ENCODE assay signal across 1 cellular context in the genomic region with DNA sequence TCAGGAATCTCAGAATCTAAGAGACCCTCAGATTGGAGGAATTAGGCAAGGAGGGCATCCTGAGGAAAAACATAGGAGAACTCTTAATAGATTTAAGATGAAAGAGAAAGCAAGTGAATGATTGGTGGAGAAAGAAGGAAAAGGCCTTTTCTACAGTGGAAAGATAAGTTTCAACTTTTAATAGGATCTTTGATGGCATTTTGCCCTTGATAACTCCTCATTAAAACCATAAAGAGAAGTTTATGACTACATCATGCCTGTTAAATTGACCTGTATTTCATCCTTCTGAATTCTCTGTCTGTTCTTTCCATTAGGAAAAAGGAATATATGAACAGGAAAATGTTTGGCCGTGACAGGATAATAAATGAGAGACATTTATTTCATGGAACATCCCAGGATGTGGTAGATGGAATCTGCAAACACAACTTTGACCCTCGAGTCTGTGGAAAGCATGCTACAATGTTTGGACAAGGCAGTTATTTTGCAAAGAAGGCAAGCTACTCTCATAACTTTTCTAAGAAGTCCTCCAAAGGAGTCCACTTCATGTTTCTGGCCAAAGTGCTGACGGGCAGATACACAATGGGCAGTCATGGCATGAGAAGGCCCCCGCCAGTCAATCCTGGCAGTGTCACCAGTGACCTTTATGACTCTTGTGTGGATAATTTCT.
A peak's percentile ranks its signal among the peaks of the same experiment; 100 is the strongest.
TF ChIP-seq lines count a peak whose summit lies in the region.

No MANE protein-coding gene starts in this region.

TF ChIP-seq in HepG2, 621 proteins besides CTCF, POLR2A, EP300 and RAD21 (continued from another document and continues in another):
- TF ChIP-seq, protein P1, sequence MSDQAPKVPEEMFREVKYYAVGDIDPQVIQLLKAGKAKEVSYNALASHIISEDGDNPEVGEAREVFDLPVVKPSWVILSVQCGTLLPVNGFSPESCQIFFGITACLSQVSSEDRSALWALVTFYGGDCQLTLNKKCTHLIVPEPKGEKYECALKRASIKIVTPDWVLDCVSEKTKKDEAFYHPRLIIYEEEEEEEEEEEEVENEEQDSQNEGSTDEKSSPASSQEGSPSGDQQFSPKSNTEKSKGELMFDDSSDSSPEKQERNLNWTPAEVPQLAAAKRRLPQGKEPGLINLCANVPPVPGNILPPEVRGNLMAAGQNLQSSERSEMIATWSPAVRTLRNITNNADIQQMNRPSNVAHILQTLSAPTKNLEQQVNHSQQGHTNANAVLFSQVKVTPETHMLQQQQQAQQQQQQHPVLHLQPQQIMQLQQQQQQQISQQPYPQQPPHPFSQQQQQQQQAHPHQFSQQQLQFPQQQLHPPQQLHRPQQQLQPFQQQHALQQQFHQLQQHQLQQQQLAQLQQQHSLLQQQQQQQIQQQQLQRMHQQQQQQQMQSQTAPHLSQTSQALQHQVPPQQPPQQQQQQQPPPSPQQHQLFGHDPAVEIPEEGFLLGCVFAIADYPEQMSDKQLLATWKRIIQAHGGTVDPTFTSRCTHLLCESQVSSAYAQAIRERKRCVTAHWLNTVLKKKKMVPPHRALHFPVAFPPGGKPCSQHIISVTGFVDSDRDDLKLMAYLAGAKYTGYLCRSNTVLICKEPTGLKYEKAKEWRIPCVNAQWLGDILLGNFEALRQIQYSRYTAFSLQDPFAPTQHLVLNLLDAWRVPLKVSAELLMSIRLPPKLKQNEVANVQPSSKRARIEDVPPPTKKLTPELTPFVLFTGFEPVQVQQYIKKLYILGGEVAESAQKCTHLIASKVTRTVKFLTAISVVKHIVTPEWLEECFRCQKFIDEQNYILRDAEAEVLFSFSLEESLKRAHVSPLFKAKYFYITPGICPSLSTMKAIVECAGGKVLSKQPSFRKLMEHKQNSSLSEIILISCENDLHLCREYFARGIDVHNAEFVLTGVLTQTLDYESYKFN (CRISPR knock-in tag; conservative IDR thresholded peaks at IDR 0.05), result peak; percentile 62
- no peak for TF ChIP-seq FOXP1 (IDR thresholded peaks at IDR 0.05)
- no peak for TF ChIP-seq FOXP1 (CRISPR knock-in tag; IDR thresholded peaks at IDR 0.05)
- no peak for TF ChIP-seq ZNF879 (CRISPR knock-in tag; IDR thresholded peaks at IDR 0.05)
- TF ChIP-seq NFYC (CRISPR knock-in tag; IDR thresholded peaks at IDR 0.05), result no peak
- no peak for TF ChIP-seq AKAP8 (CRISPR knock-in tag; IDR thresholded peaks at IDR 0.05)
- TF ChIP-seq FOXJ3 (CRISPR knock-in tag; IDR thresholded peaks at IDR 0.05; ENCODE audit: borderline replicate concordance), result peak; percentile 52; the same call in 1 of the 2 replicates
- peak; percentile 52 for TF ChIP-seq NCOA2 (CRISPR knock-in tag; IDR thresholded peaks at IDR 0.05)
- TF ChIP-seq ZNF674 (CRISPR knock-in tag; IDR thresholded peaks at IDR 0.05; ENCODE audit: low read depth), result no peak
- peak; percentile 65 for TF ChIP-seq SALL1 (CRISPR knock-in tag; IDR thresholded peaks at IDR 0.05)
- TF ChIP-seq, protein P2, sequence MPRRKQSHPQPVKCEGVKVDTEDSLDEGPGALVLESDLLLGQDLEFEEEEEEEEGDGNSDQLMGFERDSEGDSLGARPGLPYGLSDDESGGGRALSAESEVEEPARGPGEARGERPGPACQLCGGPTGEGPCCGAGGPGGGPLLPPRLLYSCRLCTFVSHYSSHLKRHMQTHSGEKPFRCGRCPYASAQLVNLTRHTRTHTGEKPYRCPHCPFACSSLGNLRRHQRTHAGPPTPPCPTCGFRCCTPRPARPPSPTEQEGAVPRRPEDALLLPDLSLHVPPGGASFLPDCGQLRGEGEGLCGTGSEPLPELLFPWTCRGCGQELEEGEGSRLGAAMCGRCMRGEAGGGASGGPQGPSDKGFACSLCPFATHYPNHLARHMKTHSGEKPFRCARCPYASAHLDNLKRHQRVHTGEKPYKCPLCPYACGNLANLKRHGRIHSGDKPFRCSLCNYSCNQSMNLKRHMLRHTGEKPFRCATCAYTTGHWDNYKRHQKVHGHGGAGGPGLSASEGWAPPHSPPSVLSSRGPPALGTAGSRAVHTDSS (CRISPR knock-in tag; conservative IDR thresholded peaks at IDR 0.05), result no peak
- TF ChIP-seq SATB2 (CRISPR knock-in tag; IDR thresholded peaks at IDR 0.05), result no peak
- TF ChIP-seq, protein P3, sequence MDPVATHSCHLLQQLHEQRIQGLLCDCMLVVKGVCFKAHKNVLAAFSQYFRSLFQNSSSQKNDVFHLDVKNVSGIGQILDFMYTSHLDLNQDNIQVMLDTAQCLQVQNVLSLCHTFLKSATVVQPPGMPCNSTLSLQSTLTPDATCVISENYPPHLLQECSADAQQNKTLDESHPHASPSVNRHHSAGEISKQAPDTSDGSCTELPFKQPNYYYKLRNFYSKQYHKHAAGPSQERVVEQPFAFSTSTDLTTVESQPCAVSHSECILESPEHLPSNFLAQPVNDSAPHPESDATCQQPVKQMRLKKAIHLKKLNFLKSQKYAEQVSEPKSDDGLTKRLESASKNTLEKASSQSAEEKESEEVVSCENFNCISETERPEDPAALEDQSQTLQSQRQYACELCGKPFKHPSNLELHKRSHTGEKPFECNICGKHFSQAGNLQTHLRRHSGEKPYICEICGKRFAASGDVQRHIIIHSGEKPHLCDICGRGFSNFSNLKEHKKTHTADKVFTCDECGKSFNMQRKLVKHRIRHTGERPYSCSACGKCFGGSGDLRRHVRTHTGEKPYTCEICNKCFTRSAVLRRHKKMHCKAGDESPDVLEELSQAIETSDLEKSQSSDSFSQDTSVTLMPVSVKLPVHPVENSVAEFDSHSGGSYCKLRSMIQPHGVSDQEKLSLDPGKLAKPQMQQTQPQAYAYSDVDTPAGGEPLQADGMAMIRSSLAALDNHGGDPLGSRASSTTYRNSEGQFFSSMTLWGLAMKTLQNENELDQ (CRISPR knock-in tag; IDR thresholded peaks at IDR 0.05; ENCODE audit: borderline replicate concordance), result no peak
- TF ChIP-seq CREM (IDR thresholded peaks at IDR 0.05), result peak; percentile 21; the same call in 1 of the 2 replicates
- TF ChIP-seq CREM (CRISPR knock-in tag; IDR thresholded peaks at IDR 0.05), result no peak
- TF ChIP-seq ZNF34 (CRISPR knock-in tag; IDR thresholded peaks at IDR 0.05; ENCODE audit: borderline replicate concordance), result no peak
- no peak for TF ChIP-seq ZFP41 (CRISPR knock-in tag; IDR thresholded peaks at IDR 0.05; ENCODE audit: borderline replicate concordance)
- TF ChIP-seq MED1 (CRISPR knock-in tag; IDR thresholded peaks at IDR 0.05), result peak; percentile 41
- no peak for TF ChIP-seq ZNF30 (CRISPR knock-in tag; IDR thresholded peaks at IDR 0.05)
- no peak for TF ChIP-seq ZKSCAN5 (CRISPR knock-in tag; IDR thresholded peaks at IDR 0.05)
- no peak for TF ChIP-seq ZNF577 (CRISPR knock-in tag; IDR thresholded peaks at IDR 0.05; ENCODE audit: borderline replicate concordance, low read depth)
- no peak for TF ChIP-seq ZNF234 (CRISPR knock-in tag; conservative IDR thresholded peaks at IDR 0.05)
- TF ChIP-seq, protein P4, sequence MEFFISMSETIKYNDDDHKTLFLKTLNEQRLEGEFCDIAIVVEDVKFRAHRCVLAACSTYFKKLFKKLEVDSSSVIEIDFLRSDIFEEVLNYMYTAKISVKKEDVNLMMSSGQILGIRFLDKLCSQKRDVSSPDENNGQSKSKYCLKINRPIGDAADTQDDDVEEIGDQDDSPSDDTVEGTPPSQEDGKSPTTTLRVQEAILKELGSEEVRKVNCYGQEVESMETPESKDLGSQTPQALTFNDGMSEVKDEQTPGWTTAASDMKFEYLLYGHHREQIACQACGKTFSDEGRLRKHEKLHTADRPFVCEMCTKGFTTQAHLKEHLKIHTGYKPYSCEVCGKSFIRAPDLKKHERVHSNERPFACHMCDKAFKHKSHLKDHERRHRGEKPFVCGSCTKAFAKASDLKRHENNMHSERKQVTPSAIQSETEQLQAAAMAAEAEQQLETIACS (CRISPR knock-in tag; IDR thresholded peaks at IDR 0.05), result no peak
- TF ChIP-seq RAD51 (IDR thresholded peaks at IDR 0.05; ENCODE audit: borderline replicate concordance), result no peak
- peak; percentile 39; the same call in 1 of the 2 replicates for TF ChIP-seq FOXA3 (CRISPR knock-in tag; IDR thresholded peaks at IDR 0.05)
- TF ChIP-seq ZNF644 (CRISPR knock-in tag; IDR thresholded peaks at IDR 0.05; ENCODE audit: low read depth), result 0 out of 2 replicates have a peak, but pooled peaks have one; percentile 26
- TF ChIP-seq SP4 (CRISPR knock-in tag; IDR thresholded peaks at IDR 0.05), result no peak
- no peak for TF ChIP-seq ZZZ3 (CRISPR knock-in tag; IDR thresholded peaks at IDR 0.05; ENCODE audit: borderline replicate concordance)
- TF ChIP-seq, protein P5, sequence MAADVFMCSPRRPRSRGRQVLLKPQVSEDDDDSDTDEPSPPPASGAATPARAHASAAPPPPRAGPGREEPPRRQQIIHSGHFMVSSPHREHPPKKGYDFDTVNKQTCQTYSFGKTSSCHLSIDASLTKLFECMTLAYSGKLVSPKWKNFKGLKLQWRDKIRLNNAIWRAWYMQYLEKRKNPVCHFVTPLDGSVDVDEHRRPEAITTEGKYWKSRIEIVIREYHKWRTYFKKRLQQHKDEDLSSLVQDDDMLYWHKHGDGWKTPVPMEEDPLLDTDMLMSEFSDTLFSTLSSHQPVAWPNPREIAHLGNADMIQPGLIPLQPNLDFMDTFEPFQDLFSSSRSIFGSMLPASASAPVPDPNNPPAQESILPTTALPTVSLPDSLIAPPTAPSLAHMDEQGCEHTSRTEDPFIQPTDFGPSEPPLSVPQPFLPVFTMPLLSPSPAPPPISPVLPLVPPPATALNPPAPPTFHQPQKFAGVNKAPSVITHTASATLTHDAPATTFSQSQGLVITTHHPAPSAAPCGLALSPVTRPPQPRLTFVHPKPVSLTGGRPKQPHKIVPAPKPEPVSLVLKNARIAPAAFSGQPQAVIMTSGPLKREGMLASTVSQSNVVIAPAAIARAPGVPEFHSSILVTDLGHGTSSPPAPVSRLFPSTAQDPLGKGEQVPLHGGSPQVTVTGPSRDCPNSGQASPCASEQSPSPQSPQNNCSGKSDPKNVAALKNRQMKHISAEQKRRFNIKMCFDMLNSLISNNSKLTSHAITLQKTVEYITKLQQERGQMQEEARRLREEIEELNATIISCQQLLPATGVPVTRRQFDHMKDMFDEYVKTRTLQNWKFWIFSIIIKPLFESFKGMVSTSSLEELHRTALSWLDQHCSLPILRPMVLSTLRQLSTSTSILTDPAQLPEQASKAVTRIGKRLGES (CRISPR knock-in tag; IDR thresholded peaks at IDR 0.05; ENCODE audit: borderline replicate concordance), result no peak
- TF ChIP-seq, protein P6, sequence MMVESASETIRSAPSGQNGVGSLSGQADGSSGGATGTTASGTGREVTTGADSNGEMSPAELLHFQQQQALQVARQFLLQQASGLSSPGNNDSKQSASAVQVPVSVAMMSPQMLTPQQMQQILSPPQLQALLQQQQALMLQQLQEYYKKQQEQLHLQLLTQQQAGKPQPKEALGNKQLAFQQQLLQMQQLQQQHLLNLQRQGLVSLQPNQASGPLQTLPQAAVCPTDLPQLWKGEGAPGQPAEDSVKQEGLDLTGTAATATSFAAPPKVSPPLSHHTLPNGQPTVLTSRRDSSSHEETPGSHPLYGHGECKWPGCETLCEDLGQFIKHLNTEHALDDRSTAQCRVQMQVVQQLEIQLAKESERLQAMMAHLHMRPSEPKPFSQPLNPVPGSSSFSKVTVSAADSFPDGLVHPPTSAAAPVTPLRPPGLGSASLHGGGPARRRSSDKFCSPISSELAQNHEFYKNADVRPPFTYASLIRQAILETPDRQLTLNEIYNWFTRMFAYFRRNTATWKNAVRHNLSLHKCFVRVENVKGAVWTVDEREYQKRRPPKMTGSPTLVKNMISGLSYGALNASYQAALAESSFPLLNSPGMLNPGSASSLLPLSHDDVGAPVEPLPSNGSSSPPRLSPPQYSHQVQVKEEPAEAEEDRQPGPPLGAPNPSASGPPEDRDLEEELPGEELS (CRISPR knock-in tag; IDR thresholded peaks at IDR 0.05), result peak; percentile 31; the same call in 1 of the 2 replicates
- peak; percentile 14 to 18; a peak in 1 of 4 replicates for TF ChIP-seq NR2F1 (CRISPR knock-in tag; IDR thresholded peaks at IDR 0.05)
- 0 out of 2 replicates have a peak, but pooled peaks have one; percentile 60 for TF ChIP-seq MIER2 (CRISPR knock-in tag; IDR thresholded peaks at IDR 0.05)
- TF ChIP-seq MEIS2 (CRISPR knock-in tag; IDR thresholded peaks at IDR 0.05), result peak; percentile 64; the same call in 1 of the 2 replicates
- TF ChIP-seq SYNCRIP (IDR thresholded peaks at IDR 0.05; ENCODE audit: insufficient read depth, low read depth, low read length), result no peak
- TF ChIP-seq, protein P7, sequence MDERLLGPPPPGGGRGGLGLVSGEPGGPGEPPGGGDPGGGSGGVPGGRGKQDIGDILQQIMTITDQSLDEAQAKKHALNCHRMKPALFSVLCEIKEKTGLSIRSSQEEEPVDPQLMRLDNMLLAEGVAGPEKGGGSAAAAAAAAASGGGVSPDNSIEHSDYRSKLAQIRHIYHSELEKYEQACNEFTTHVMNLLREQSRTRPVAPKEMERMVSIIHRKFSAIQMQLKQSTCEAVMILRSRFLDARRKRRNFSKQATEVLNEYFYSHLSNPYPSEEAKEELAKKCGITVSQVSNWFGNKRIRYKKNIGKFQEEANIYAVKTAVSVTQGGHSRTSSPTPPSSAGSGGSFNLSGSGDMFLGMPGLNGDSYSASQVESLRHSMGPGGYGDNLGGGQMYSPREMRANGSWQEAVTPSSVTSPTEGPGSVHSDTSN (CRISPR knock-in tag; IDR thresholded peaks at IDR 0.05), result no peak
- peak; percentile 71 for TF ChIP-seq HNF4A (CRISPR knock-in tag; IDR thresholded peaks at IDR 0.05)
- TF ChIP-seq, protein P8, sequence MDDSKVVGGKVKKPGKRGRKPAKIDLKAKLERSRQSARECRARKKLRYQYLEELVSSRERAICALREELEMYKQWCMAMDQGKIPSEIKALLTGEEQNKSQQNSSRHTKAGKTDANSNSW (CRISPR knock-in tag; IDR thresholded peaks at IDR 0.05; ENCODE audit: borderline replicate concordance), result no peak
- TF ChIP-seq, protein P9, sequence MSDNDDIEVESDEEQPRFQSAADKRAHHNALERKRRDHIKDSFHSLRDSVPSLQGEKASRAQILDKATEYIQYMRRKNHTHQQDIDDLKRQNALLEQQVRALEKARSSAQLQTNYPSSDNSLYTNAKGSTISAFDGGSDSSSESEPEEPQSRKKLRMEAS (IDR thresholded peaks at IDR 0.05), result peak; percentile 61; the same call in 1 of the 2 replicates
- TF ChIP-seq MBD4 (IDR thresholded peaks at IDR 0.05; ENCODE audit: borderline replicate concordance, low read length), result no peak
- 0 out of 2 replicates have a peak, but pooled peaks have one; percentile 61 for TF ChIP-seq CBFB (CRISPR knock-in tag; IDR thresholded peaks at IDR 0.05)
- no peak for TF ChIP-seq ESRRA (CRISPR knock-in tag; IDR thresholded peaks at IDR 0.05; ENCODE audit: low read depth)
- 0 out of 4 replicates have a peak, but pooled peaks of 1 of the 2 experiments have one; percentile 2 for TF ChIP-seq MAFK (conservative IDR thresholded peaks at IDR 0.05 in 1 of 2, IDR thresholded peaks at IDR 0.05 in 1 of 2; ENCODE audit: low read length in 2 of 2)
- TF ChIP-seq KLF15 (CRISPR knock-in tag; IDR thresholded peaks at IDR 0.05; ENCODE audit: borderline replicate concordance), result no peak
- no peak for TF ChIP-seq HOXA7 (CRISPR knock-in tag; IDR thresholded peaks at IDR 0.05)
- no peak for TF ChIP-seq SNAPC2 (CRISPR knock-in tag; IDR thresholded peaks at IDR 0.05)
- no peak for TF ChIP-seq AGO2 (optimal IDR thresholded peaks at IDR 0.05; ENCODE audit: low read depth, low read length)
- TF ChIP-seq NPAS2 (CRISPR knock-in tag; IDR thresholded peaks at IDR 0.05; ENCODE audit: borderline replicate concordance), result no peak
- TF ChIP-seq LCORL (IDR thresholded peaks at IDR 0.05), result no peak
- 0 out of 2 replicates have a peak, but pooled peaks have one; percentile 16 for TF ChIP-seq LCORL (CRISPR knock-in tag; IDR thresholded peaks at IDR 0.05)
- TF ChIP-seq ZNF20 (CRISPR knock-in tag; IDR thresholded peaks at IDR 0.05), result no peak
- TF ChIP-seq ZNF776 (CRISPR knock-in tag; IDR thresholded peaks at IDR 0.05), result no peak
